Comparison of ENCODE assay signal across 10 cellular contexts in the genomic region with DNA sequence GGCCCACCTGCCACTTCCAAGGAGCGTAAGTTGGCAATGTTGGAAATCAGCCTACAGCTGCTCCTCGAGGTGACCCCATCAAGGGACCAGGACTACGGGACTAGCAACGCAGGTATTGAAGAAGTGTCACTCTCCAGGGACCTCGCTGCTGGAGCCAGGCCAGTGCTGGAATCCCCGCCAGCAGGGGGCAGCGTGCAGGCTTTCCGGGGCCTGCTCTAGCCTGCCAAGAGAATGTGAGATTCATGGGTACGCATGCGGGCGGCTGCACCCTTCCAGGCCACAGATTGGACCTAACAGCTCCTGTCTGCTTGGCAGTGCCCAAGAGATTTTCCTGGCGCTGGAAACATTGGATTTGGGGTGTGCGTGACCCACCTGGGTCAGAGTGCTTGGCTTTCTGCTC.
DNase-seq lines count a peak whose midpoint lies in the region; ATAC-seq and TF ChIP-seq lines count a peak whose summit lies in the region.
"Had no signal": no experiment of that assay in that cellular context is flagged by ENCODE, and none has a peak within 500 bp of the region (broad histone marks: within the 10 kb centered on the region; RNA-seq: fewer than 3 reads in every experiment).

No MANE protein-coding gene starts in this region.

- no peaks in the 10 kb centered on the region for H3K27me3 Mint-ChIP-seq in H9 (ENCODE audit: low read depth)
- no peaks in the 10 kb centered on the region for H3K27me3 Mint-ChIP-seq in activated CD8-positive, alpha-beta T cell treated with anti-CD3 and anti-CD28 coated beads, Interleukin-2, amount 10 ng/mL, durations not matched to agents 7 days and 5 days (ENCODE audit: low read depth)
- no peaks in the 10 kb centered on the region for H3K27me3 Mint-ChIP-seq in mesothelial cell of epicardium (ENCODE audit: low read depth)
- H3K27me3 Mint-ChIP-seq: activated B cell treated with CpG ODN at 0.5 μM for 24 hours had no signal

- WGBS in H9 (ENCODE audit: extremely low coverage, insufficient read length, low lambda C conversion rate), result no CpG with 5 or more reads among the region's 13 CpGs

- H4K91ac ChIP-seq in H9 (ENCODE audit: insufficient read length, low read depth, low read length), result no peak overlapping the region

- DNase-seq in COLO668 (lab: John Stamatoyannopoulos, UW; ENCODE audit: unreplicated experiment), result peak; percentile 44
- DNase-seq in H9, result peak; percentile 79
- peak; percentile 23 for DNase-seq in activated CD8-positive, alpha-beta T cell treated with anti-CD3 and anti-CD28 coated beads, Interleukin-2, amount 10 ng/mL, durations not matched to agents 7 days and 5 days
- DNase-seq in mesothelial cell of epicardium (ENCODE audit: low spot score in 2 of 2, unreplicated experiment in 2 of 2), result no peak
- no peak for DNase-seq in putamen (ENCODE audit: low spot score)
- no peak for DNase-seq in NCI-H2029 (lab: John Stamatoyannopoulos, UW)
- DNase-seq: activated B cell treated with CpG ODN at 0.5 μM for 24 hours, psoas muscle had no signal

- H3K27me3 ChIP-seq in H9 (ENCODE audit: insufficient read depth, low read length), result no peaks in the 10 kb centered on the region

- no peaks in the 10 kb centered on the region for H3K9me3 Mint-ChIP-seq in H9
- H3K9me3 Mint-ChIP-seq in activated CD8-positive, alpha-beta T cell treated with anti-CD3 and anti-CD28 coated beads, Interleukin-2, amount 10 ng/mL, durations not matched to agents 7 days and 5 days (ENCODE audit: insufficient read depth), result no peaks in the 10 kb centered on the region
- H3K9me3 Mint-ChIP-seq in mesothelial cell of epicardium, result no peaks in the 10 kb centered on the region
- H3K9me3 Mint-ChIP-seq: stimulated activated effector memory CD8-positive, alpha-beta T cell treated with anti-CD3 and anti-CD28 coated beads, Interleukin-12 subunit alpha, Interleukin-12 subunit beta, amount 100 ng/mL, for 72 hours had no signal

- ATAC-seq in activated CD8-positive, alpha-beta T cell treated with anti-CD3 and anti-CD28 coated beads, Interleukin-2, amount 10 ng/mL, durations not matched to agents 7 days and 5 days, result no peak
- no peak for ATAC-seq in HG02884 (IDR thresholded peaks at IDR 0.05; ENCODE audit: unreplicated experiment)
- ATAC-seq: psoas muscle; stimulated activated effector memory CD8-positive, alpha-beta T cell treated with anti-CD3 and anti-CD28 coated beads, Interleukin-12 subunit alpha, Interleukin-12 subunit beta, amount 100 ng/mL, for 72 hours had no signal

- no peak overlapping the region for H3K4me2 ChIP-seq in H9 (ENCODE audit: insufficient read depth, insufficient read length, low read length)

- H4K20me1 ChIP-seq in H9 (ENCODE audit: control insufficient read depth, insufficient read depth, insufficient read length), result no peaks in the 10 kb centered on the region

- H2BK120ac ChIP-seq in H9 (ENCODE audit: low read depth, low read length, poor library complexity, severe bottlenecking), result no peak overlapping the region

- H3K27ac Mint-ChIP-seq in H9 (no peak overlapping the region), mesothelial cell of epicardium (no peak overlapping the region)
- H3K27ac Mint-ChIP-seq in activated CD8-positive, alpha-beta T cell treated with anti-CD3 and anti-CD28 coated beads, Interleukin-2, amount 10 ng/mL, durations not matched to agents 7 days and 5 days, result no peak overlapping the region
- H3K27ac Mint-ChIP-seq: activated B cell treated with CpG ODN at 0.5 μM for 24 hours; stimulated activated effector memory CD8-positive, alpha-beta T cell treated with anti-CD3 and anti-CD28 coated beads, Interleukin-12 subunit alpha, Interleukin-12 subunit beta, amount 100 ng/mL, for 72 hours had no signal

- no peaks in the 10 kb centered on the region for H3K79me2 ChIP-seq in H9 (ENCODE audit: insufficient read depth, low read length)

- no peak overlapping the region for H3K14ac ChIP-seq in H9 (ENCODE audit: insufficient read depth, low read length)

- H2BK15ac ChIP-seq in H9 (ENCODE audit: low read depth, low read length), result no peak overlapping the region

- H3K9me3 ChIP-seq in H9 (ENCODE audit: control insufficient read depth, low read depth, low read length), result no peaks in the 10 kb centered on the region
- H3K9me3 ChIP-seq: psoas muscle had no signal

- H2AFZ ChIP-seq in H9 (ENCODE audit: low read length), result no peak overlapping the region

- H3T11ph ChIP-seq in H9 (ENCODE audit: low read length), result no peak overlapping the region

- POLR2A ChIA-PET in activated CD8-positive, alpha-beta T cell treated with anti-CD3 and anti-CD28 coated beads, Interleukin-2, amount 10 ng/mL, durations not matched to agents 7 days and 5 days (lab: Charles Lee), result no interaction called here

- no peak overlapping the region for H3K23ac ChIP-seq in H9 (ENCODE audit: insufficient read length, low read depth, low read length)

- no peak overlapping the region for H3K4me3 Mint-ChIP-seq in H9
- no peak overlapping the region for H3K4me3 Mint-ChIP-seq in activated CD8-positive, alpha-beta T cell treated with anti-CD3 and anti-CD28 coated beads, Interleukin-2, amount 10 ng/mL, durations not matched to agents 7 days and 5 days
- no peak overlapping the region for H3K4me3 Mint-ChIP-seq in mesothelial cell of epicardium
- H3K4me3 Mint-ChIP-seq: activated B cell treated with CpG ODN at 0.5 μM for 24 hours; stimulated activated effector memory CD8-positive, alpha-beta T cell treated with anti-CD3 and anti-CD28 coated beads, Interleukin-12 subunit alpha, Interleukin-12 subunit beta, amount 100 ng/mL, for 72 hours had no signal

- H4K5ac ChIP-seq in H9 (ENCODE audit: insufficient read length, low read depth, low read length), result no peak overlapping the region

- H3K27ac ChIP-seq in H9 (ENCODE audit: insufficient read length, low read depth, low read length), result no peak overlapping the region
- H3K27ac ChIP-seq: psoas muscle had no signal

- H3K4me1 ChIP-seq in H9 (ENCODE audit: insufficient read depth, low read length), result no peaks in the 10 kb centered on the region; the same call in 1 of the 2 replicates
- H3K4me1 ChIP-seq: psoas muscle had no signal

- H2BK5ac ChIP-seq in H9 (ENCODE audit: insufficient read length, low read length), result no peak overlapping the region

- H3K79me1 ChIP-seq in H9 (ENCODE audit: insufficient read depth, low read depth, low read length, poor library complexity, severe bottlenecking), result no peaks in the 10 kb centered on the region

- H3K18ac ChIP-seq in H9 (ENCODE audit: insufficient read length, low read depth, low read length), result no peak overlapping the region

- H2AK5ac ChIP-seq in H9 (ENCODE audit: insufficient read length, low read length), result no peak overlapping the region

- TF ChIP-seq CTCF in H9 (conservative IDR thresholded peaks at IDR 0.05) (peak; percentile 78), mesothelial cell of epicardium (IDR thresholded peaks at IDR 0.05; ENCODE audit: unreplicated experiment) (peak; percentile 46)

- CTCF ChIA-PET in activated CD8-positive, alpha-beta T cell treated with anti-CD3 and anti-CD28 coated beads, Interleukin-2, amount 10 ng/mL, durations not matched to agents 7 days and 5 days (lab: Charles Lee), result interaction anchor here (0.6 kb wide), 1 partner anchor 835 kb away, joined by 3 read pairs; no protein-coding TSS in a partner anchor

- H3K4me1 Mint-ChIP-seq in H9 (peaks cover 11 to 17% of the 10 kb centered on the region in 2 experiments), mesothelial cell of epicardium (peaks cover 9% of the 10 kb centered on the region)
- H3K4me1 Mint-ChIP-seq in activated CD8-positive, alpha-beta T cell treated with anti-CD3 and anti-CD28 coated beads, Interleukin-2, amount 10 ng/mL, durations not matched to agents 7 days and 5 days (ENCODE audit: low read depth), result no peaks in the 10 kb centered on the region
- H3K4me1 Mint-ChIP-seq: activated B cell treated with CpG ODN at 0.5 μM for 24 hours; stimulated activated effector memory CD8-positive, alpha-beta T cell treated with anti-CD3 and anti-CD28 coated beads, Interleukin-12 subunit alpha, Interleukin-12 subunit beta, amount 100 ng/mL, for 72 hours had no signal

- no peak overlapping the region for H3K56ac ChIP-seq in H9 (ENCODE audit: insufficient read length, low read depth, low read length)

- H3K36me3 Mint-ChIP-seq in H9 (ENCODE audit: insufficient read depth in 1 of 3, low read depth in 3 of 3) (no peaks in the 10 kb centered on the region; a peak in 1 of 7 replicates), mesothelial cell of epicardium (no peaks in the 10 kb centered on the region)
- no peaks in the 10 kb centered on the region for H3K36me3 Mint-ChIP-seq in activated CD8-positive, alpha-beta T cell treated with anti-CD3 and anti-CD28 coated beads, Interleukin-2, amount 10 ng/mL, durations not matched to agents 7 days and 5 days (ENCODE audit: low read depth)
- H3K36me3 Mint-ChIP-seq: stimulated activated effector memory CD8-positive, alpha-beta T cell treated with anti-CD3 and anti-CD28 coated beads, Interleukin-12 subunit alpha, Interleukin-12 subunit beta, amount 100 ng/mL, for 72 hours had no signal

- H3K4ac ChIP-seq in H9 (ENCODE audit: low read depth, low read length), result no peak overlapping the region

- H2BK12ac ChIP-seq in H9 (ENCODE audit: insufficient read length, low read depth, low read length), result no peak overlapping the region

- no peaks in the 10 kb centered on the region for H3K23me2 ChIP-seq in H9 (ENCODE audit: insufficient read length, low read depth, low read length, poor library complexity, severe bottlenecking)

- H4K8ac ChIP-seq in H9 (replicated peaks; ENCODE audit: insufficient read length, low read depth, low read length), result no peak overlapping the region

- H2BK20ac ChIP-seq in H9 (ENCODE audit: low read depth, low read length, poor library complexity, severe bottlenecking), result no peak overlapping the region

- no peak overlapping the region for H3K9ac ChIP-seq in H9 (ENCODE audit: extremely low read depth, insufficient read length, low read length)

Comparison
In these comparisons a context has a peak if more than half of its experiments do, and no peak if none do; other contexts are left out.
1. DNase-seq: peak in COLO668 (single experiment), H9 (single experiment) and activated CD8-positive, alpha-beta T cell treated with anti-CD3 and anti-CD28 coated beads, Interleukin-2, amount 10 ng/mL, durations not matched to agents 7 days and 5 days (single experiment); none in mesothelial cell of epicardium (0 of 2), putamen (single experiment) and NCI-H2029 (single experiment).